8 cellular contexts compared by ENCODE assay signal in genomic region chr6:6684365-6684833, GRCh38.
DNase-seq lines count a peak whose midpoint lies in the region; ATAC-seq and TF ChIP-seq lines count a peak whose summit lies in the region.

No MANE protein-coding gene starts in this region.

- H3K27me3 ChIP-seq in GM06990 (replicated peaks; ENCODE audit: control insufficient read depth, insufficient read depth, low read length) (no peaks in the 10 kb centered on the region), duodenal mucosa (ENCODE audit: control insufficient read depth in 1 of 2, insufficient read depth in 2 of 2, low read length in 2 of 2) (no peaks in the 10 kb centered on the region), esophagus squamous epithelium (no peaks in the 10 kb centered on the region)

- TF ChIP-seq CTCF in GM06990 (IDR thresholded peaks at IDR 0.05; ENCODE audit: insufficient read depth, low read length, poor library complexity, severe bottlenecking) (no peak), esophagus squamous epithelium (IDR thresholded peaks at IDR 0.05) (no peak)

- intact Hi-C loops in esophagus squamous epithelium (cut with DNase I): loop anchor here (10.0 kb wide), 1 partner anchor 560 kb away; no protein-coding TSS in a partner anchor

- H3K4me3 ChIP-seq in GM06990 (replicated peaks; ENCODE audit: low read depth, low read length) (peak overlapping the region; percentile 9; the same call in 1 of the 2 replicates), duodenal mucosa (ENCODE audit: low read depth in 1 of 2, low read length in 2 of 2) (peak overlapping the region; percentile 46 to 53), esophagus squamous epithelium (no peak overlapping the region)

- H3K9me3 ChIP-seq in duodenal mucosa (ENCODE audit: control insufficient read depth in 1 of 2, low read length in 2 of 2): no peaks in the 10 kb centered on the region
- H3K9me3 ChIP-seq in esophagus squamous epithelium: no peaks in the 10 kb centered on the region

- peak; percentile 76 for DNase-seq in GM06990 (ENCODE audit: extremely low read depth, insufficient read length)
- DNase-seq in NCI-H748 treated with DMSO at 0.1 percent for 48 hours (lab: John Stamatoyannopoulos, UW): no peak
- no peak for DNase-seq in D341Med (ENCODE audit: low spot score)
- DNase-seq in SIG-M5 treated with dmso at 0.1 percent for 504 hours (lab: John Stamatoyannopoulos, UW; ENCODE audit: unreplicated experiment): no peak
- no peak for DNase-seq in esophagus squamous epithelium (lab: John Stamatoyannopoulos, UW)

- TF ChIP-seq POLR2A in esophagus squamous epithelium (IDR thresholded peaks at IDR 0.05): no peak

- H3K4me1 ChIP-seq in duodenal mucosa (ENCODE audit: control insufficient read depth in 1 of 2, insufficient read depth in 2 of 2, low read length in 2 of 2): peaks cover 66 to 70% of the 10 kb centered on the region in 2 donors
- H3K4me1 ChIP-seq in esophagus squamous epithelium: peaks cover 26 to 72% (median 50%) of the 10 kb centered on the region in 3 donors

- no peaks in the 10 kb centered on the region for H3K36me3 ChIP-seq in GM06990 (ENCODE audit: control insufficient read depth, insufficient read depth, low read length)
- no peaks in the 10 kb centered on the region for H3K36me3 ChIP-seq in duodenal mucosa (ENCODE audit: control insufficient read depth in 1 of 2, insufficient read depth in 2 of 2, low read length in 2 of 2)
- no peaks in the 10 kb centered on the region for H3K36me3 ChIP-seq in esophagus squamous epithelium

- H3K9ac ChIP-seq in duodenal mucosa (ENCODE audit: low read depth in 1 of 2, low read length in 2 of 2): peak overlapping the region; percentile 15 to 51

- H3K27ac ChIP-seq in duodenal mucosa (ENCODE audit: low read depth, low read length): no peak overlapping the region
- H3K27ac ChIP-seq in esophagus squamous epithelium: no peak overlapping the region

- WGBS in esophagus squamous epithelium, 2 donors: 61 to 72% methylated on average over 11 of the region's 11 CpGs

- ATAC-seq in GM19397 (IDR thresholded peaks at IDR 0.05; ENCODE audit: unreplicated experiment) (peak; percentile 83), HG03280 (IDR thresholded peaks at IDR 0.05; ENCODE audit: unreplicated experiment) (peak; percentile 91)

Comparison
In these comparisons a context has a peak if more than half of its experiments do, and no peak if none do; other contexts are left out.
1. H3K4me3 ChIP-seq: peak in GM06990 (single experiment) and duodenal mucosa (2 of 2); none in esophagus squamous epithelium (0 of 4).